ENCODE assay signal across 26 cellular contexts in the genomic region with DNA sequence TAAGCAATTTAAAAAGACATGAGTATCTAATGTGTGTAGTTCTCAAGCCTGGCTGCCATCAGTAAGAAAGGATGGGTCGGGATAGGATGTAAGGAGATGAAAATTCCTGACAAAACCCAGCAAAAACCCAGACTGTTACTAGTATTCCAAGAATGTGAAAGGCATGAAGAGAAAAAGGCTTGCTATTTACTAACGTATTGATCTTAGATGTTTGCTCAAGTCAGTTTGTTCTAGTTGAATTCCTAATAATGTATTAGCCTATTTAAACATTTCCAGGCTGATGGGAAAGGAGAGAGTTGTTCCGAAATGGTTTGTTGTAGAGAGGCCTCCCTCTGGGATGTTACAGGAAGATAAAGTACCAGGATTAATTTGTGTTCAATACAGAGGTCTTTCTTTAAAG.
DNase-seq lines count a peak whose midpoint lies in the region; ATAC-seq and TF ChIP-seq lines count a peak whose summit lies in the region.
"Had no signal": no experiment of that assay in that cellular context is flagged by ENCODE, and none has a peak within 500 bp of the region (broad histone marks: within the 10 kb centered on the region; RNA-seq: fewer than 3 reads in every experiment).

No MANE protein-coding gene starts in this region.

- TF ChIP-seq CTCF in SK-N-SH (IDR thresholded peaks at IDR 0.05) = no peak
- no peak for TF ChIP-seq CTCF in VCaP (conservative IDR thresholded peaks at IDR 0.05)
- no peak for TF ChIP-seq CTCF in thyroid gland (IDR thresholded peaks at IDR 0.05)

- no peak overlapping the region for H3K9ac ChIP-seq in SK-N-SH
- no peak overlapping the region for H3K9ac ChIP-seq in mesendoderm (ENCODE audit: low read length)
- H3K9ac ChIP-seq: BLaER1 treated with 17β-estradiol and CSF1 and Interleukin-3, amounts not matched to agents 10 nM and 100 nM had no signal

- TF ChIP-seq EP300 in SK-N-SH (IDR thresholded peaks at IDR 0.05; ENCODE audit: borderline replicate concordance in 1 of 2, low read depth in 1 of 2, low read length in 1 of 2) = no peak

- POLR2A ChIA-PET in SK-N-SH (lab: Yijun Ruan, JAX) = no interaction called here

- peaks cover 4% of the 10 kb centered on the region for H3K79me1 ChIP-seq in mesendoderm (ENCODE audit: low read length)

- H3K18ac ChIP-seq in mesendoderm (ENCODE audit: low read length) = no peak overlapping the region

- H3K27me3 ChIP-seq in SK-N-SH (ENCODE audit: insufficient read depth) (no peaks in the 10 kb centered on the region), mesendoderm (ENCODE audit: insufficient read depth, low read length, poor library complexity) (no peaks in the 10 kb centered on the region), thyroid gland (no peaks in the 10 kb centered on the region)
- H3K27me3 ChIP-seq: BLaER1 treated with 17β-estradiol and CSF1 and Interleukin-3, amounts not matched to agents 10 nM and 100 nM; gastroesophageal sphincter; upper lobe of left lung had no signal

- peak; percentile 48; the same call in 2 of the 3 replicates for ATAC-seq in SK-N-SH treated with all-trans-retinoic acid at 6 μM for 48 hours
- no peak for ATAC-seq in GM21526 (IDR thresholded peaks at IDR 0.05; ENCODE audit: low FRiP score, unreplicated experiment)
- ATAC-seq in GM21515 (IDR thresholded peaks at IDR 0.05; ENCODE audit: unreplicated experiment) = no peak
- ATAC-seq: activated CD8-positive, alpha-beta T cell treated with anti-CD3 and anti-CD28 coated beads for 36 hours; esophagus mucosa; gastroesophageal sphincter; K562; natural killer cell; stimulated activated naive CD8-positive, alpha-beta T cell treated with anti-CD3 and anti-CD28 coated beads, Interleukin-15, amount 100 ng/mL, for 72 hours had no signal

- H2AK5ac ChIP-seq in mesendoderm (ENCODE audit: low read length) = no peak overlapping the region

- CTCF ChIA-PET in SK-N-SH (lab: Yijun Ruan, JAX) = no interaction called here

- TF ChIP-seq RAD21 in SK-N-SH (IDR thresholded peaks at IDR 0.05; ENCODE audit: low read length) = no peak

- H3K4ac ChIP-seq in mesendoderm (ENCODE audit: low read depth, low read length) = no peak overlapping the region

- no peak overlapping the region for H2BK15ac ChIP-seq in mesendoderm (replicated peaks; ENCODE audit: low read depth)

- TF ChIP-seq POLR2A in thyroid gland (IDR thresholded peaks at IDR 0.05) = no peak

- H3K4me2 ChIP-seq in SK-N-SH (no peak overlapping the region), mesendoderm (ENCODE audit: low read length) (no peak overlapping the region)
- H3K4me2 ChIP-seq: smooth muscle cell had no signal

- H4K20me1 ChIP-seq in SK-N-SH (ENCODE audit: insufficient read depth) = no peaks in the 10 kb centered on the region
- H4K20me1 ChIP-seq: BLaER1 treated with 17β-estradiol and CSF1 and Interleukin-3, amounts not matched to agents 10 nM and 100 nM had no signal

- H3K9me2 ChIP-seq in SK-N-SH = no peaks in the 10 kb centered on the region

- H3K23ac ChIP-seq in mesendoderm (ENCODE audit: low read length) = no peak overlapping the region

- intact Hi-C loops in thyroid gland (cut with DNase I) = no loop called here

- no peak overlapping the region for H4K8ac ChIP-seq in mesendoderm (ENCODE audit: low read depth, low read length)

- no peak overlapping the region for H3K56ac ChIP-seq in mesendoderm (ENCODE audit: low read length)

- no peaks in the 10 kb centered on the region for H3K9me3 ChIP-seq in SK-N-SH
- no peaks in the 10 kb centered on the region for H3K9me3 ChIP-seq in thyroid gland
- H3K9me3 ChIP-seq: BLaER1 treated with 17β-estradiol and CSF1 and Interleukin-3, amounts not matched to agents 10 nM and 100 nM; gastroesophageal sphincter; psoas muscle; upper lobe of left lung had no signal

- H3K79me2 ChIP-seq in SK-N-SH (ENCODE audit: insufficient read depth) (no peaks in the 10 kb centered on the region), mesendoderm (ENCODE audit: control insufficient read depth, insufficient read depth, low read length) (no peaks in the 10 kb centered on the region)

- H3K4me3 ChIP-seq in SK-N-SH (ENCODE audit: low read depth in 2 of 2, low read length in 1 of 2) (no peak overlapping the region), mesendoderm (ENCODE audit: low read length) (no peak overlapping the region), thyroid gland (replicated peaks in 1 of 3) (no peak overlapping the region)
- H3K4me3 ChIP-seq: BLaER1 treated with 17β-estradiol and CSF1 and Interleukin-3, amounts not matched to agents 10 nM and 100 nM; gastroesophageal sphincter; K562; psoas muscle; smooth muscle cell; upper lobe of left lung had no signal

- H2AFZ ChIP-seq in SK-N-SH (ENCODE audit: low read depth) = no peak overlapping the region

- no peaks in the 10 kb centered on the region for H3F3A ChIP-seq in SK-N-SH (replicated peaks; ENCODE audit: insufficient read depth)

- H2BK5ac ChIP-seq in mesendoderm (ENCODE audit: low read length) = no peak overlapping the region

- DNase-seq in SK-N-SH (no peak), mesendoderm (peak; percentile 71), thyroid gland (no peak)
- no peak for DNase-seq in stimulated activated CD4-positive, alpha-beta T cell treated with anti-CD3 and anti-CD28 coated beads, Interleukin-12 subunit alpha, Interleukin-12 subunit beta, amount 100 ng/mL, for 4 hours
- DNase-seq: activated CD4-positive, CD25-positive, alpha-beta regulatory T cell; activated CD8-positive, alpha-beta T cell treated with anti-CD3 and anti-CD28 coated beads for 36 hours; activated naive CD4-positive, alpha-beta T cell; activated T-cell treated with anti-CD3 and anti-CD28 coated beads, Interleukin-2, amount 50 U/mL, for 24 hours; amniotic stem cell; central memory CD4-positive, alpha-beta T cell; natural killer cell; NCI-H187 treated with DMSO at 0.1 percent for 48 hours; psoas muscle; stimulated activated CD4-positive, alpha-beta T cell treated with anti-CD3 and anti-CD28 coated beads, Interleukin-4, amount 100 ng/mL, for 24 hours; stimulated activated naive CD8-positive, alpha-beta T cell treated with anti-CD3 and anti-CD28 coated beads, Interleukin-15, amount 100 ng/mL, for 72 hours; upper lobe of left lung had no signal

- peaks cover 30 to 44% of the 10 kb centered on the region in 2 experiments for H3K36me3 ChIP-seq in SK-N-SH (replicated peaks in 1 of 2; ENCODE audit: control insufficient read depth in 1 of 2, insufficient read depth in 2 of 2, low read length in 1 of 2)
- H3K36me3 ChIP-seq in mesendoderm (ENCODE audit: control insufficient read depth, insufficient read depth, low read length) = peaks cover 6% of the 10 kb centered on the region
- H3K36me3 ChIP-seq in thyroid gland = no peaks in the 10 kb centered on the region
- H3K36me3 ChIP-seq: BLaER1 treated with 17β-estradiol and CSF1 and Interleukin-3, amounts not matched to agents 10 nM and 100 nM had no signal

- H3K4me1 ChIP-seq in SK-N-SH (ENCODE audit: control insufficient read depth in 1 of 2, insufficient read depth in 2 of 2, low read depth in 1 of 2, low read length in 1 of 2) (peaks cover 8 to 9% of the 10 kb centered on the region in 2 experiments; a peak in 3 of 4 replicates), mesendoderm (ENCODE audit: control insufficient read depth, low read depth, low read length) (no peaks in the 10 kb centered on the region), thyroid gland (peaks cover 14 to 34% of the 10 kb centered on the region in 2 donors)

- H3K27ac ChIP-seq in SK-N-SH (ENCODE audit: low read depth in 2 of 2, low read length in 1 of 2) = peak overlapping the region in 1 of 2 experiments; percentile 11; a peak in 1 of 4 replicates
- peak overlapping the region; percentile 78 for H3K27ac ChIP-seq in VCaP
- no peak overlapping the region for H3K27ac ChIP-seq in mesendoderm (ENCODE audit: low read depth, low read length)
- peak overlapping the region; percentile 31 to 66 (median 42) for H3K27ac ChIP-seq in thyroid gland
- H3K27ac ChIP-seq: 22Rv1; BLaER1 treated with 17β-estradiol and CSF1 and Interleukin-3, amounts not matched to agents 10 nM and 100 nM; gastroesophageal sphincter; psoas muscle; upper lobe of left lung had no signal

- 64% methylated on average over 3 of the region's 3 CpGs for WGBS in SK-N-SH (ENCODE audit: low lambda C conversion rate)
- WGBS in mesendoderm (ENCODE audit: extremely low coverage, insufficient coverage, low lambda C conversion rate) = no CpG with 5 or more reads among the region's 3 CpGs
- WGBS in thyroid gland, 2 donors = 80 to 89% methylated on average over 3 of the region's 3 CpGs

- H2BK120ac ChIP-seq in mesendoderm (ENCODE audit: low read depth, low read length) = no peak overlapping the region

- no peak overlapping the region for H4K5ac ChIP-seq in mesendoderm (ENCODE audit: low read length)

TF ChIP-seq in SK-N-SH treated with all-trans-retinoic acid at 6 μM for 48 hours, 23 proteins besides CTCF, POLR2A, EP300 and RAD21 (continues in another document):
- TF ChIP-seq ARNTL (CRISPR knock-in tag; IDR thresholded peaks at IDR 0.05; ENCODE audit: borderline replicate concordance, low read depth) (no peak), SNAI2 (CRISPR knock-in tag; IDR thresholded peaks at IDR 0.05) (no peak)
- TF ChIP-seq, protein P1, sequence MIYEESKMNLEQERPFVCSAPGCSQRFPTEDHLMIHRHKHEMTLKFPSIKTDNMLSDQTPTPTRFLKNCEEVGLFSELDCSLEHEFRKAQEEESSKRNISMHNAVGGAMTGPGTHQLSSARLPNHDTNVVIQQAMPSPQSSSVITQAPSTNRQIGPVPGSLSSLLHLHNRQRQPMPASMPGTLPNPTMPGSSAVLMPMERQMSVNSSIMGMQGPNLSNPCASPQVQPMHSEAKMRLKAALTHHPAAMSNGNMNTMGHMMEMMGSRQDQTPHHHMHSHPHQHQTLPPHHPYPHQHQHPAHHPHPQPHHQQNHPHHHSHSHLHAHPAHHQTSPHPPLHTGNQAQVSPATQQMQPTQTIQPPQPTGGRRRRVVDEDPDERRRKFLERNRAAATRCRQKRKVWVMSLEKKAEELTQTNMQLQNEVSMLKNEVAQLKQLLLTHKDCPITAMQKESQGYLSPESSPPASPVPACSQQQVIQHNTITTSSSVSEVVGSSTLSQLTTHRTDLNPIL (CRISPR knock-in tag; IDR thresholded peaks at IDR 0.05; ENCODE audit: low read depth) = no peak

TF ChIP-seq in SK-N-SH, 30 proteins besides CTCF, POLR2A, EP300 and RAD21 (continues in another document):
- TF ChIP-seq MEF2A (IDR thresholded peaks at IDR 0.05; ENCODE audit: borderline replicate concordance, low read depth) (no peak), FOXM1 (IDR thresholded peaks at IDR 0.05; ENCODE audit: low read depth) (no peak), SMC3 (IDR thresholded peaks at IDR 0.05; ENCODE audit: low read depth, low read length) (no peak), NRF1 (IDR thresholded peaks at IDR 0.05; ENCODE audit: low read depth, low read length) (no peak), MXI1 (IDR thresholded peaks at IDR 0.05; ENCODE audit: low read depth, low read length) (no peak), RCOR1 (IDR thresholded peaks at IDR 0.05; ENCODE audit: low read length) (no peak), FOSL2 (IDR thresholded peaks at IDR 0.05; ENCODE audit: borderline replicate concordance, low read depth) (no peak)
